ENCODE assay signal across 25 cellular contexts in the genomic region with DNA sequence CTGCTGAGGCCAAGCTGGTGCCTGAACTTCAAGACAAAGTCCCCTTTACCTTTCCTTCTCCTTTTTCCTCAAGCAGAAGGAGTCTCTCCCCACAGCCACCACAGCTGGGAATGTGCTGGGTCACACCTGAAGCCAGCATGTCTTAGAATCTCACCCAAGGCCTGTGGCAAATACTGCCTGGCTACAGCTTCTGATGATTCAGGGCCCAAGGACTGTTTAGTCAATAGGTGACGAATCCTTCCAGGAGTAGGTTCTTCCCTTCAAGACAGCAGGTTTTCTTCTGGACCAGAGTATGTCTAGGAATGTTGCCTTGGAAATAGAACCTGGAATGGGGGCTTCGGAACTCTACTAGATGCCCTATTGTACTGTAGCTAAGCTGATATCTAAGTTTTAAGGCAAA.
"Had no signal": no experiment of that assay in that cellular context is flagged by ENCODE, and none has a peak within 500 bp of the region (broad histone marks: within the 10 kb centered on the region; RNA-seq: fewer than 3 reads in every experiment).

No MANE protein-coding gene starts in this region.

- DNase-seq: kidney; left colon; left lung; lower lobe of right lung; mesendoderm; naive B cell; natural killer cell; nephron progenitor cell; ovary; right lobe of liver; stimulated activated CD4-positive, alpha-beta T cell treated with anti-CD3 and anti-CD28 coated beads, Interleukin-1b, Interleukin-23, amount 100 ng/mL, for 48 hours; stimulated activated CD4-positive, alpha-beta T cell treated with anti-CD3 and anti-CD28 coated beads, Interleukin-2, amount 100 ng/mL, for 48 hours; stimulated activated CD4-positive, alpha-beta T cell treated with anti-CD3 and anti-CD28 coated beads, Interleukin-4, amount 100 ng/mL, for 4 hours; stimulated activated CD8-positive, alpha-beta memory T cell treated with anti-CD3 and anti-CD28 coated beads, Interleukin-4, amount 100 ng/mL, for 48 hours; stimulated activated naive CD4-positive, alpha-beta T cell treated with Interleukin-2 at 50 U/mL for 16 hours; stimulated activated naive CD8-positive, alpha-beta T cell treated with anti-CD3 and anti-CD28 coated beads, Interleukin-15, amount 100 ng/mL, for 72 hours; substantia nigra; uterus had no signal

- H3K9me3 ChIP-seq: left lung, lower lobe of right lung, ovary, right atrium auricular region, right lobe of liver, tibial nerve, uterus had no signal

- ATAC-seq: left colon; left lung; lower lobe of right lung; natural killer cell; right lobe of liver; stimulated activated memory B cell treated with anti-CD40 and anti-IgM and Interleukin-4, amounts not matched to agents 10 μg/mL and 1 μg/mL and 100 μg/mL, for 72 hours; stimulated activated naive CD8-positive, alpha-beta T cell treated with anti-CD3 and anti-CD28 coated beads, Interleukin-15, amount 100 ng/mL, for 72 hours had no signal

- H3K4me1 Mint-ChIP-seq: natural killer cell; stimulated activated naive CD8-positive, alpha-beta T cell treated with anti-CD3 and anti-CD28 coated beads, Interleukin-15, amount 100 ng/mL, for 72 hours had no signal

- H3K27me3 ChIP-seq: left lung, ovary, right atrium auricular region, right lobe of liver, tibial nerve, uterus had no signal

- H3K4me3 Mint-ChIP-seq: mesothelial cell of epicardium; naive B cell; natural killer cell; nephron progenitor cell; stimulated activated memory B cell treated with anti-CD40 and anti-IgM and Interleukin-4, amounts not matched to agents 10 μg/mL and 1 μg/mL and 100 μg/mL, for 72 hours; stimulated activated naive CD8-positive, alpha-beta T cell treated with anti-CD3 and anti-CD28 coated beads, Interleukin-15, amount 100 ng/mL, for 72 hours; type B pancreatic cell had no signal

- H3K4me3 ChIP-seq: left lung, lower lobe of right lung, ovary, right atrium auricular region, right lobe of liver, smooth muscle cell, tibial nerve, uterus had no signal

- H3K27ac ChIP-seq: left lung, lower lobe of right lung, ovary, right atrium auricular region, right lobe of liver, tibial nerve, uterus had no signal

- H3K4me1 ChIP-seq: left lung, lower lobe of right lung, right atrium auricular region, right lobe of liver, tibial nerve, uterus had no signal

- H3K27ac Mint-ChIP-seq: mesothelial cell of epicardium; natural killer cell; nephron progenitor cell; progenitor cell of endocrine pancreas; stimulated activated memory B cell treated with anti-CD40 and anti-IgM and Interleukin-4, amounts not matched to agents 10 μg/mL and 1 μg/mL and 100 μg/mL, for 72 hours; stimulated activated naive CD8-positive, alpha-beta T cell treated with anti-CD3 and anti-CD28 coated beads, Interleukin-15, amount 100 ng/mL, for 72 hours; type B pancreatic cell had no signal

- H3K27me3 Mint-ChIP-seq: progenitor cell of endocrine pancreas, type B pancreatic cell had no signal

- H3K36me3 ChIP-seq: left lung, lower lobe of right lung, ovary, right atrium auricular region, right lobe of liver, tibial nerve, uterus had no signal

- H3K9me3 Mint-ChIP-seq: stimulated activated naive CD8-positive, alpha-beta T cell treated with anti-CD3 and anti-CD28 coated beads, Interleukin-15, amount 100 ng/mL, for 72 hours had no signal

- H3K4me2 ChIP-seq: smooth muscle cell had no signal

- H3K36me3 Mint-ChIP-seq: natural killer cell; stimulated activated memory B cell treated with anti-CD40 and anti-IgM and Interleukin-4, amounts not matched to agents 10 μg/mL and 1 μg/mL and 100 μg/mL, for 72 hours; type B pancreatic cell had no signal
